In the genomic region with DNA sequence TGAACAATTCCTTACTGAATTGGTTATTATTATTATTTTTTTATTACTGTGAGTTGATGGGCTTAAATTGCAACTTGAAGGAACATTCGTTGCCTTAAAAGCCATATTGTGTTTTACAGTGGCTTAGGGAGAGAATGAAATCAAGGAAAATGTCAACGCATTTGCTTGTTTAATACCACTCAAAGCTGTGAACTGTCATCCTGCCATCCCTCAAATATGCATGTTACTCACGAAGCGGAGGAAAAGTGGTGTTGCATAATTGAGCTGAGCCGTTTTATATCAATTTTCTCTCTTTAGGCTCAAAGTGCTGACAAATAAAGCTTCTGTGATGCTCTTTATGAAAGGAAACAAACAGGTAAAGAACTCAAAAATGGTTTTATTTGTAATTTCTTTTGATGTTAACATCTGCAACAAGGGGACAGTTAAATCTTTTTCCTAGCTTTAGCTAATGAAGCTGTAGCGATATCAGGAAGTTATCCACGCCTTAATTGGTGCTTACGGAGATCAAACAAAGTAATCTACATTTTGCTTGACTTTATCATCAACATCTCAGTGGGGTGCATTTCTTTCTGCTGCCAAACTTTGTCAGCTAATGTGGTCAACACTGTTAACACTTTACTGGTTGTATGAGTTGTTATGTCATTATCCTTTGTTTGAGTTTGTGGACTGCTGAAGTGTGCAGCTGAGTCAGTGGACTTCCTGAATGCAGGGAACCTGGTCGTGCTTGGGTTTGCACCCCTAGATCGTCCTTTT, we compare ENCODE assay signal across 13 cellular contexts. TPM values are rescaled to one million over a fixed set of nuclear protein-coding genes. Genes with fewer than 3 reads are reported as not detected.
DNase-seq lines count a peak whose midpoint lies in the region; ATAC-seq and TF ChIP-seq lines count a peak whose summit lies in the region.
"Had no signal": no experiment of that assay in that cellular context is flagged by ENCODE, and none has a peak within 500 bp of the region (broad histone marks: within the 10 kb centered on the region; RNA-seq: fewer than 3 reads in every experiment).

No MANE protein-coding gene starts in this region.

- no peak overlapping the region for H3K4me2 ChIP-seq in osteoblast (ENCODE audit: insufficient read depth, low read length)

- H4K20me1 ChIP-seq in osteoblast (ENCODE audit: insufficient read depth, low read length) = peaks cover 12% of the 10 kb centered on the region

- DNase-seq in NCI-H2196 (lab: John Stamatoyannopoulos, UW; ENCODE audit: unreplicated experiment) = peak; percentile 25
- DNase-seq in NCI-H2196 treated with DMSO at 0.1 percent for 48 hours (lab: John Stamatoyannopoulos, UW; ENCODE audit: unreplicated experiment) = no peak
- DNase-seq in NCI-H146 (lab: John Stamatoyannopoulos, UW) = peak; percentile 78
- peak; percentile 83 for DNase-seq in choroid plexus epithelial cell (ENCODE audit: low read depth)
- DNase-seq in osteoblast (ENCODE audit: insufficient read length, low spot score, missing footprints) = peak; percentile 63
- no peak for DNase-seq in MV-4-11 (lab: John Stamatoyannopoulos, UW)
- DNase-seq in islet precursor cell = no peak
- DNase-seq: activated CD4-positive, alpha-beta T cell treated with anti-CD3 and anti-CD28 coated beads, Interleukin-2, amount 10 ng/mL, durations not matched to agents 7 days and 5 days; cerebellar nuclear complex; EL; esophagus squamous epithelium had no signal

- H3K9me3 ChIP-seq in osteoblast (ENCODE audit: low read depth, low read length) = no peaks in the 10 kb centered on the region
- H3K9me3 ChIP-seq: esophagus squamous epithelium had no signal

- peaks cover 25% of the 10 kb centered on the region for H3K79me2 ChIP-seq in osteoblast (ENCODE audit: insufficient read depth, low read length)
- H3K79me2 ChIP-seq: parathyroid adenoma had no signal

- no peak overlapping the region for H3K27ac ChIP-seq in osteoblast (ENCODE audit: low read depth, low read length)
- H3K27ac ChIP-seq: esophagus squamous epithelium, parathyroid adenoma had no signal

- H2AFZ ChIP-seq in osteoblast (ENCODE audit: low read length) = no peak overlapping the region
- H2AFZ ChIP-seq: parathyroid adenoma had no signal

- ATAC-seq in HG03159 (IDR thresholded peaks at IDR 0.05; ENCODE audit: unreplicated experiment) = no peak

- no peaks in the 10 kb centered on the region for H3K27me3 ChIP-seq in osteoblast (ENCODE audit: insufficient read depth, low read length)
- H3K27me3 ChIP-seq: esophagus squamous epithelium had no signal

- H3K36me3 ChIP-seq in osteoblast (ENCODE audit: insufficient read depth, low read length) = peaks cover 46% of the 10 kb centered on the region

- peaks cover 13% of the 10 kb centered on the region for H3K4me1 ChIP-seq in osteoblast (ENCODE audit: insufficient read depth, low read length)
- H3K4me1 ChIP-seq: esophagus squamous epithelium, parathyroid adenoma had no signal

- H3K4me3 ChIP-seq in choroid plexus epithelial cell (ENCODE audit: low read depth, low read length) (no peak overlapping the region), osteoblast (ENCODE audit: insufficient read depth, low read length) (no peak overlapping the region)
- H3K4me3 ChIP-seq: esophagus squamous epithelium had no signal

- TF ChIP-seq CTCF in choroid plexus epithelial cell (conservative IDR thresholded peaks at IDR 0.05; ENCODE audit: low read depth, low read length) (no peak), osteoblast (IDR thresholded peaks at IDR 0.05; ENCODE audit: extremely low read depth, low read depth, low read length) (no peak)

RNA-seq across cellular contexts. Expression of a gene that starts 33.1 kb away (rescaled TPM):
- 70.1 and 74.9 TPM in 2 replicates for total RNA-seq in osteoblast

RNA-seq across cellular contexts. Expression of a gene that starts 58.7 kb away (rescaled TPM):
- total RNA-seq in osteoblast = 1.2 and 2.5 TPM in 2 replicates

Comparison
In these comparisons a context has a peak if more than half of its experiments do, and no peak if none do; other contexts are left out.
1. DNase-seq: peak in NCI-H2196 (single experiment), NCI-H146 (single experiment), choroid plexus epithelial cell (single experiment) and osteoblast (single experiment); none in NCI-H2196 treated with DMSO at 0.1 percent for 48 hours (single experiment), MV-4-11 (single experiment) and islet precursor cell (single experiment).